Comparison of ENCODE assay signal across 8 cellular contexts in genomic region chr2:152925540-152926448, GRCh38.
DNase-seq lines count a peak whose midpoint lies in the region; ATAC-seq and FAIRE-seq lines count a peak whose summit lies in the region.

No MANE protein-coding gene starts in this region.

- no peaks in the 10 kb centered on the region for H3K36me3 ChIP-seq in small intestine (ENCODE audit: control insufficient read depth in 2 of 2, insufficient read depth in 2 of 2, low read length in 2 of 2)

- 25 to 35% (median 30%) methylated on average over 11 of the region's 11 CpGs for WGBS in small intestine, 3 donors

- intact Hi-C loops in head of caudate nucleus (cut with DNase I), result no loop called here

- H3K4me1 ChIP-seq in small intestine (ENCODE audit: control insufficient read depth in 2 of 2, insufficient read depth in 1 of 2, low read depth in 1 of 2, low read length in 1 of 2), result no peaks in the 10 kb centered on the region

- peak; percentile 68 for DNase-seq in EL
- DNase-seq in NCI-H524 treated with DMSO at 0.1 percent for 48 hours (lab: John Stamatoyannopoulos, UW), result peak; percentile 43
- peak; percentile 19 for DNase-seq in activated CD8-positive, alpha-beta memory T cell treated with anti-CD3 and anti-CD28 coated beads, Interleukin-2, amount 50 U/mL, for 4 hours
- peak; percentile 9 to 81 (median 60) for DNase-seq in head of caudate nucleus
- DNase-seq in small intestine, result peak; percentile 71
- no peak for DNase-seq in middle frontal gyrus (ENCODE audit: extremely low spot score, low spot score)

- ATAC-seq in GM19455 (IDR thresholded peaks at IDR 0.05; ENCODE audit: unreplicated experiment) (peak; percentile 82), HG03439 (IDR thresholded peaks at IDR 0.05; ENCODE audit: unreplicated experiment) (peak; percentile 76)

- no peak overlapping the region for H3K27ac ChIP-seq in small intestine (ENCODE audit: low read depth in 1 of 2, low read length in 1 of 2)

- no peak for FAIRE-seq in small intestine (lab: Jason Lieb, UNC)

- no peaks in the 10 kb centered on the region for H3K9me3 ChIP-seq in small intestine (ENCODE audit: control insufficient read depth, low read depth)

- H3K4me3 ChIP-seq in small intestine (ENCODE audit: low read depth in 1 of 2, low read length in 2 of 2), result no peak overlapping the region

- no peaks in the 10 kb centered on the region for H3K27me3 ChIP-seq in small intestine (ENCODE audit: control insufficient read depth in 2 of 2, insufficient read depth in 2 of 2, low read length in 2 of 2)
